In genomic region chr2:169573974-169574299, GRCh38 we compare ENCODE assay signal across 8 cellular contexts. TPM values are rescaled to one million over a fixed set of nuclear protein-coding genes. Genes with fewer than 3 reads are reported as not detected.
DNase-seq lines count a peak whose midpoint lies in the region; ATAC-seq and TF ChIP-seq lines count a peak whose summit lies in the region.

No MANE protein-coding gene starts in this region.

- H3K27ac ChIP-seq in DND-41 (ENCODE audit: low read length) (no peak overlapping the region), MM.1S (ENCODE audit: low read length) (no peak overlapping the region)

- H2AFZ ChIP-seq in DND-41 (ENCODE audit: low read depth, low read length), result peak overlapping the region; percentile 51
- no peak overlapping the region for H2AFZ ChIP-seq in MM.1S (ENCODE audit: low read length)

- H3K4me2 ChIP-seq in DND-41 (ENCODE audit: insufficient read depth, low read length), result peak overlapping the region; percentile 90; the same call in 1 of the 2 replicates
- H3K4me2 ChIP-seq in MM.1S (ENCODE audit: low read depth, low read length), result peak overlapping the region; percentile 84; the same call in 1 of the 2 replicates

- H3K9me3 Mint-ChIP-seq in osteocyte (ENCODE audit: unreplicated experiment), result no peaks in the 10 kb centered on the region

- no peak for DNase-seq in DND-41
- DNase-seq in MM.1S, result no peak
- no peak for DNase-seq in osteocyte (ENCODE audit: extremely low spot score, unreplicated experiment)
- no peak for DNase-seq in SHP77 treated with DMSO at 0.1 percent for 48 hours (lab: John Stamatoyannopoulos, UW)
- no peak for DNase-seq in GF-D8 (lab: John Stamatoyannopoulos, UW)
- DNase-seq in activated CD4-positive, alpha-beta T cell treated with anti-CD3 and anti-CD28 coated beads for 48 hours, result no peak

- H3K27me3 Mint-ChIP-seq in osteocyte (ENCODE audit: unreplicated experiment), result peaks cover 4% of the 10 kb centered on the region

- peaks cover 45% of the 10 kb centered on the region for H3K79me2 ChIP-seq in DND-41 (ENCODE audit: insufficient read depth, low read length)
- H3K79me2 ChIP-seq in MM.1S (ENCODE audit: low read length), result peaks cover 45% of the 10 kb centered on the region

- peaks cover 9% of the 10 kb centered on the region for H3K36me3 ChIP-seq in DND-41 (ENCODE audit: insufficient read depth, low read length)
- no peaks in the 10 kb centered on the region for H3K36me3 ChIP-seq in MM.1S (replicated peaks; ENCODE audit: insufficient read depth, low read length)
- H3K36me3 ChIP-seq in endocrine pancreas (ENCODE audit: control insufficient read depth, insufficient read depth, low read length), result no peaks in the 10 kb centered on the region

- peaks cover 13% of the 10 kb centered on the region for H3F3A ChIP-seq in MM.1S (ENCODE audit: insufficient read depth, low read length)

- H3K9ac ChIP-seq in DND-41 (ENCODE audit: low read depth, low read length), result no peak overlapping the region; the same call in 1 of the 2 replicates
- no peak overlapping the region for H3K9ac ChIP-seq in MM.1S (ENCODE audit: low read length)
- H3K9ac ChIP-seq in endocrine pancreas (ENCODE audit: control insufficient read depth, insufficient read depth, low read length), result no peak overlapping the region

- H3K4me3 ChIP-seq in DND-41 (ENCODE audit: low read depth in 1 of 2, low read length in 2 of 2) (peak overlapping the region; percentile 89 to 95; a peak in 3 of 4 replicates), MM.1S (ENCODE audit: low read length) (peak overlapping the region; percentile 76), endocrine pancreas (ENCODE audit: control insufficient read depth, insufficient read depth, low read length) (peak overlapping the region; percentile 92)

- peaks cover 37% of the 10 kb centered on the region for H3K4me1 ChIP-seq in DND-41 (ENCODE audit: insufficient read depth, low read length)
- peaks cover 10% of the 10 kb centered on the region for H3K4me1 ChIP-seq in MM.1S (ENCODE audit: low read length)
- peaks cover 3% of the 10 kb centered on the region for H3K4me1 ChIP-seq in endocrine pancreas (ENCODE audit: control insufficient read depth, insufficient read depth, low read length)

- H3K4me3 Mint-ChIP-seq in osteocyte (ENCODE audit: unreplicated experiment), result peak overlapping the region; percentile 95

- peak overlapping the region; percentile 91 for H3K27ac Mint-ChIP-seq in osteocyte (ENCODE audit: unreplicated experiment)

- H3K4me1 Mint-ChIP-seq in osteocyte (ENCODE audit: unreplicated experiment), result peaks cover 14% of the 10 kb centered on the region

- TF ChIP-seq CTCF in DND-41 (IDR thresholded peaks at IDR 0.05; ENCODE audit: borderline replicate concordance, extremely low read depth, low read length, poor library complexity, severe bottlenecking) (no peak), MM.1S (IDR thresholded peaks at IDR 0.05; ENCODE audit: low read length) (no peak), osteocyte (IDR thresholded peaks at IDR 0.05) (no peak)

- ATAC-seq in DND-41 (ENCODE audit: insufficient read depth, low read depth), result no peak
- ATAC-seq in HG03439 (IDR thresholded peaks at IDR 0.05; ENCODE audit: unreplicated experiment), result no peak

- no peaks in the 10 kb centered on the region for H3K36me3 Mint-ChIP-seq in osteocyte (ENCODE audit: unreplicated experiment)

- no peaks in the 10 kb centered on the region for H3K9me3 ChIP-seq in DND-41 (ENCODE audit: insufficient read depth, low read length, severe bottlenecking)
- no peaks in the 10 kb centered on the region for H3K9me3 ChIP-seq in MM.1S (replicated peaks; ENCODE audit: insufficient read depth, low read length)
- H3K9me3 ChIP-seq in endocrine pancreas (ENCODE audit: control insufficient read depth, low read length), result no peaks in the 10 kb centered on the region

- H3K27me3 ChIP-seq in DND-41 (ENCODE audit: insufficient read depth, low read length, poor library complexity) (no peaks in the 10 kb centered on the region), MM.1S (replicated peaks; ENCODE audit: insufficient read depth, low read length) (no peaks in the 10 kb centered on the region), endocrine pancreas (ENCODE audit: control insufficient read depth, insufficient read depth, low read length) (no peaks in the 10 kb centered on the region)

- no peaks in the 10 kb centered on the region for H3K9me2 ChIP-seq in MM.1S (replicated peaks; ENCODE audit: insufficient read depth, low read length)

- H4K20me1 ChIP-seq in DND-41 (ENCODE audit: insufficient read depth, low read length) (no peaks in the 10 kb centered on the region), MM.1S (ENCODE audit: insufficient read depth, low read length) (no peaks in the 10 kb centered on the region)

RNA-seq across cellular contexts. Expression of gene FASTKD1, which starts 0.3 kb away (rescaled TPM):
- total RNA-seq in osteocyte, result 12.3 and 15.6 TPM in 2 replicates

RNA-seq across cellular contexts. Expression of gene PPIG, which starts 10.2 kb away (rescaled TPM):
- total RNA-seq in osteocyte, result 44.3 and 45.9 TPM in 2 replicates
